Comparison of ENCODE assay signal across 14 cellular contexts in the genomic region with DNA sequence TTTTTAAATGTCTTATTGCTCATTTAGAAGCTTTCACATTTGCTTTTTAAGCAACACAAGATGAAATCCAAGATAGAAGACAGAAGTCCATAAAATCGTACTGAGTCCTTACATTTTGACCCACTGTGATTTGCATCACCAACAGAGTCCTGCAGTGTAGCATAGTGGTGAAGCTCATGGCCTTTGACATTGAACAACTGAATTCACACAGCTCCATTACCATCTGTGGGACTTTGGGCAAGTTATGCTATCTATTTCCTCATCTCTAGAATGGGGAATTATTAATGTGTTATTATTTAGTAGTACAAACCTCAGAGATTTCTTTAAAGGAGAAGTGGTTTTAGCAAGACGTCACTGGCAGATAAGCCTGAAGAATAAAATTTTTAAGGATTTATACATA. TPM values are rescaled to one million over a fixed set of nuclear protein-coding genes. Genes with fewer than 3 reads are reported as not detected.
DNase-seq lines count a peak whose midpoint lies in the region; ATAC-seq and TF ChIP-seq lines count a peak whose summit lies in the region.
"Had no signal": no experiment of that assay in that cellular context is flagged by ENCODE, and none has a peak within 500 bp of the region (broad histone marks: within the 10 kb centered on the region; RNA-seq: fewer than 3 reads in every experiment).

No MANE protein-coding gene starts in this region.

- peaks cover 74% of the 10 kb centered on the region for H3K4me1 Mint-ChIP-seq in T-helper 1 cell treated with Interleukin-12 subunit alpha and Interleukin-12 subunit beta and Interleukin-4 antibody, amounts not matched to agents 30 μg/mL and 1 μg/mL, for 36 hours (ENCODE audit: low read depth)
- H3K4me1 Mint-ChIP-seq in CD8-positive, alpha-beta T cell (ENCODE audit: low read depth): peaks cover 89% of the 10 kb centered on the region
- H3K4me1 Mint-ChIP-seq in activated CD8-positive, alpha-beta T cell treated with anti-CD3 and anti-CD28 coated beads, Interleukin-2, amount 10 ng/mL, durations not matched to agents 7 days and 5 days (ENCODE audit: low read depth): peaks cover 89% of the 10 kb centered on the region

- no peak for ATAC-seq in CD8-positive, alpha-beta T cell
- ATAC-seq in activated CD8-positive, alpha-beta T cell treated with anti-CD3 and anti-CD28 coated beads, Interleukin-2, amount 10 ng/mL, durations not matched to agents 7 days and 5 days: no peak
- peak; percentile 15 for ATAC-seq in left colon
- no peak for ATAC-seq in activated CD4-positive, CD25-positive, alpha-beta regulatory T cell treated with anti-CD3 and anti-CD28 coated beads, Interleukin-2, amount 50 U/mL, for 24 hours

- no peak overlapping the region for H3K27ac ChIP-seq in CD8-positive, alpha-beta T cell (ENCODE audit: low read depth, low read length)
- H3K27ac ChIP-seq: SK-N-MC, testis had no signal

- H3K27ac Mint-ChIP-seq in T-helper 1 cell treated with Interleukin-12 subunit alpha and Interleukin-12 subunit beta and Interleukin-4 antibody, amounts not matched to agents 30 μg/mL and 1 μg/mL, for 36 hours: peak overlapping the region; percentile 82
- H3K27ac Mint-ChIP-seq in CD8-positive, alpha-beta T cell: peak overlapping the region; percentile 84
- H3K27ac Mint-ChIP-seq in activated CD8-positive, alpha-beta T cell treated with anti-CD3 and anti-CD28 coated beads, Interleukin-2, amount 10 ng/mL, durations not matched to agents 7 days and 5 days: peak overlapping the region; percentile 79

- H3K4me1 ChIP-seq in CD8-positive, alpha-beta T cell (ENCODE audit: insufficient read depth, low read length): peaks cover 84% of the 10 kb centered on the region
- H3K4me1 ChIP-seq: testis had no signal

- H3K9me3 ChIP-seq in CD8-positive, alpha-beta T cell (ENCODE audit: low read length): no peaks in the 10 kb centered on the region
- H3K9me3 ChIP-seq: Caco-2, testis had no signal

- no peaks in the 10 kb centered on the region for H3K27me3 Mint-ChIP-seq in T-helper 1 cell treated with Interleukin-12 subunit alpha and Interleukin-12 subunit beta and Interleukin-4 antibody, amounts not matched to agents 30 μg/mL and 1 μg/mL, for 36 hours (ENCODE audit: low read depth)
- H3K27me3 Mint-ChIP-seq in CD8-positive, alpha-beta T cell (ENCODE audit: low read depth): no peaks in the 10 kb centered on the region
- no peaks in the 10 kb centered on the region for H3K27me3 Mint-ChIP-seq in activated CD8-positive, alpha-beta T cell treated with anti-CD3 and anti-CD28 coated beads, Interleukin-2, amount 10 ng/mL, durations not matched to agents 7 days and 5 days (ENCODE audit: low read depth)

- H3K27me3 ChIP-seq in CD8-positive, alpha-beta T cell (ENCODE audit: insufficient read depth, low read length): no peaks in the 10 kb centered on the region
- H3K27me3 ChIP-seq: testis had no signal

- intact Hi-C loops in CD8-positive, alpha-beta T cell (cut with DNase I, micrococcal nuclease): loop anchor here in 1 of 2 experiments (5.0 kb wide), 2 partner anchors 185 to 705 kb away; a partner anchor contains a TSS
- intact Hi-C loops in left colon (cut with DNase I, micrococcal nuclease): no loop called here

- H3K4me3 Mint-ChIP-seq in T-helper 1 cell treated with Interleukin-12 subunit alpha and Interleukin-12 subunit beta and Interleukin-4 antibody, amounts not matched to agents 30 μg/mL and 1 μg/mL, for 36 hours: peak overlapping the region; percentile 26
- H3K4me3 Mint-ChIP-seq in CD8-positive, alpha-beta T cell: peak overlapping the region; percentile 40
- H3K4me3 Mint-ChIP-seq in activated CD8-positive, alpha-beta T cell treated with anti-CD3 and anti-CD28 coated beads, Interleukin-2, amount 10 ng/mL, durations not matched to agents 7 days and 5 days: peak overlapping the region; percentile 46

- DNase-seq in T-helper 1 cell (no peak), left colon (no peak), cerebellar cortex (ENCODE audit: low spot score) (no peak), mesenteric fat pad (ENCODE audit: low spot score) (no peak)
- no peak for DNase-seq in CD8-positive, alpha-beta T cell
- no peak for DNase-seq in activated CD8-positive, alpha-beta T cell treated with anti-CD3 and anti-CD28 coated beads, Interleukin-2, amount 10 ng/mL, durations not matched to agents 7 days and 5 days
- DNase-seq: activated T-cell treated with anti-CD3 and anti-CD28 coated beads, Interleukin-2, amount 50 U/mL, for 1 hour; Caco-2; GDM1; hippocampal formation; testis had no signal

- POLR2A ChIA-PET in CD8-positive, alpha-beta T cell (lab: Charles Lee): interaction anchor here (0.6 to 3.3 kb wide), 2 partner anchors 13 to 1671 kb away, joined by 3 to 16 read pairs; no protein-coding TSS in a partner anchor
- POLR2A ChIA-PET in activated CD8-positive, alpha-beta T cell treated with anti-CD3 and anti-CD28 coated beads, Interleukin-2, amount 10 ng/mL, durations not matched to agents 7 days and 5 days (lab: Charles Lee): interaction anchor here (1.2 to 1.8 kb wide), 2 partner anchors 9 to 20 kb away, joined by 6 read pairs; no protein-coding TSS in a partner anchor

- no peaks in the 10 kb centered on the region for H3K36me3 ChIP-seq in CD8-positive, alpha-beta T cell (ENCODE audit: insufficient read depth, low read length)

- TF ChIP-seq CTCF in CD8-positive, alpha-beta T cell (IDR thresholded peaks at IDR 0.05): no peak

- H3K4me3 ChIP-seq in CD8-positive, alpha-beta T cell (ENCODE audit: low read depth, low read length): no peak overlapping the region
- H3K4me3 ChIP-seq: SK-N-MC, testis had no signal

- H3K9me3 Mint-ChIP-seq in T-helper 1 cell treated with Interleukin-12 subunit alpha and Interleukin-12 subunit beta and Interleukin-4 antibody, amounts not matched to agents 30 μg/mL and 1 μg/mL, for 36 hours: no peaks in the 10 kb centered on the region
- no peaks in the 10 kb centered on the region for H3K9me3 Mint-ChIP-seq in CD8-positive, alpha-beta T cell
- peaks cover 4% of the 10 kb centered on the region for H3K9me3 Mint-ChIP-seq in activated CD8-positive, alpha-beta T cell treated with anti-CD3 and anti-CD28 coated beads, Interleukin-2, amount 10 ng/mL, durations not matched to agents 7 days and 5 days (ENCODE audit: insufficient read depth)

- CTCF ChIA-PET in CD8-positive, alpha-beta T cell (lab: Charles Lee): interaction anchor here (2.1 to 6.7 kb wide), 2 partner anchors 41 to 70 kb away, joined by 11 to 37 read pairs; no protein-coding TSS in a partner anchor
- CTCF ChIA-PET in activated CD8-positive, alpha-beta T cell treated with anti-CD3 and anti-CD28 coated beads, Interleukin-2, amount 10 ng/mL, durations not matched to agents 7 days and 5 days (lab: Charles Lee): interaction anchor here (0.7 kb wide), 1 partner anchor 42 kb away, joined by 3 read pairs; no protein-coding TSS in a partner anchor

- H3K36me3 Mint-ChIP-seq in T-helper 1 cell treated with Interleukin-12 subunit alpha and Interleukin-12 subunit beta and Interleukin-4 antibody, amounts not matched to agents 30 μg/mL and 1 μg/mL, for 36 hours (ENCODE audit: low read depth): peaks cover 33% of the 10 kb centered on the region
- peaks cover 7% of the 10 kb centered on the region for H3K36me3 Mint-ChIP-seq in CD8-positive, alpha-beta T cell
- peaks cover 55% of the 10 kb centered on the region for H3K36me3 Mint-ChIP-seq in activated CD8-positive, alpha-beta T cell treated with anti-CD3 and anti-CD28 coated beads, Interleukin-2, amount 10 ng/mL, durations not matched to agents 7 days and 5 days (ENCODE audit: low read depth)

RNA-seq across cellular contexts. Expression of a gene that starts 10.7 kb away (rescaled TPM):
- total RNA-seq in CD8-positive, alpha-beta T cell: 10 to 100 TPM; 32.1 to 34.4 TPM
- 10 to 100 TPM; 40.6 to 40.8 TPM for total RNA-seq in activated CD8-positive, alpha-beta T cell treated with anti-CD3 and anti-CD28 coated beads, Interleukin-2, amount 10 ng/mL, durations not matched to agents 7 days and 5 days
- total RNA-seq in left colon (10 to 100 TPM; 16.6 to 21.1 TPM), mesenteric fat pad (6.2 TPM)
